ENCODE assay signal across 8 cellular contexts in genomic region chr1:36149237-36149972, GRCh38. TPM values are rescaled to one million over a fixed set of nuclear protein-coding genes. Genes with fewer than 3 reads are reported as not detected.
DNase-seq lines count a peak whose midpoint lies in the region; ATAC-seq, FAIRE-seq and TF ChIP-seq lines count a peak whose summit lies in the region.

Gene TRAPPC3 (minus strand): TSS chr1:36149486. CDS start chr1:36149378, 108 bp downstream.

- POLR2A ChIA-PET in A673 (lab: Charles Lee; ENCODE audit: low non-redundant PET), result interaction anchor here (0.6 kb wide), 1 partner anchor 850 kb away, joined by 3 read pairs; no protein-coding TSS in a partner anchor

- H3K36me3 ChIP-seq in A673 (ENCODE audit: insufficient read depth, low read length, poor library complexity, severe bottlenecking) (peaks cover 4% of the 10 kb centered on the region), body of pancreas (replicated peaks in 1 of 2; ENCODE audit: insufficient read depth in 1 of 2, low read depth in 2 of 2) (no peaks in the 10 kb centered on the region), sigmoid colon (no peaks in the 10 kb centered on the region)

- H3K27ac ChIP-seq in A673 (ENCODE audit: low read depth, low read length, poor library complexity, severe bottlenecking) (peak within 1 kb of the TSS; percentile 80), body of pancreas (peak within 1 kb of the TSS; percentile 90 to 96 (median 94)), sigmoid colon (peak within 1 kb of the TSS; percentile 97 to 100 (median 99))

- H3K9me3 ChIP-seq in A673 (ENCODE audit: low read depth, low read length, poor library complexity, severe bottlenecking) (no peaks in the 10 kb centered on the region), body of pancreas (no peaks in the 10 kb centered on the region), sigmoid colon (no peaks in the 10 kb centered on the region)

- H3K4me3 ChIP-seq in A673 (ENCODE audit: low read depth, low read length, poor library complexity, severe bottlenecking) (peak within 1 kb of the TSS; percentile 62), body of pancreas (peak within 1 kb of the TSS; percentile 40 to 47), sigmoid colon (peak within 1 kb of the TSS; percentile 74 to 91 (median 78))

- peaks cover 33% of the 10 kb centered on the region for H3K4me1 ChIP-seq in A673 (ENCODE audit: insufficient read depth, low read length, poor library complexity, severe bottlenecking)
- peaks cover 40% of the 10 kb centered on the region for H3K4me1 ChIP-seq in body of pancreas
- H3K4me1 ChIP-seq in sigmoid colon, result peaks cover 0 to 61% (median 45%) of the 10 kb centered on the region in 4 donors

- CTCF ChIA-PET in A673 (lab: Charles Lee), result interaction anchor here (0.5 to 2.7 kb wide), 14 partner anchors 11 to 1028 kb away, joined by 3 to 27 read pairs (median 4); no protein-coding TSS in a partner anchor

- TF ChIP-seq CTCF in A673 (conservative IDR thresholded peaks at IDR 0.05; ENCODE audit: low read depth, low read length), result peak; percentile 99
- peak; percentile 90 to 100 (median 99) for TF ChIP-seq CTCF in body of pancreas (IDR thresholded peaks at IDR 0.05)
- peak; percentile 84 to 97 (median 92) for TF ChIP-seq CTCF in sigmoid colon (IDR thresholded peaks at IDR 0.05)

- DNase-seq in A673 (ENCODE audit: low spot score), result peak; percentile 100
- DNase-seq in NCI-H2107 treated with DMSO at 0.1 percent for 48 hours (lab: John Stamatoyannopoulos, UW; ENCODE audit: unreplicated experiment), result peak; percentile 99
- peak; percentile 100 for DNase-seq in body of pancreas
- peak; percentile 98 for DNase-seq in iPS DF 19.7 (ENCODE audit: low read depth, low spot score)
- peak; percentile 100 for DNase-seq in sigmoid colon

- peak; percentile 86 for FAIRE-seq in TTC549 (lab: Jason Lieb, UNC)

- H3K27me3 ChIP-seq in A673 (replicated peaks; ENCODE audit: insufficient read depth, low read depth, low read length, poor library complexity) (no peaks in the 10 kb centered on the region), body of pancreas (no peaks in the 10 kb centered on the region), sigmoid colon (no peaks in the 10 kb centered on the region)

- ATAC-seq in HG03066 (IDR thresholded peaks at IDR 0.05; ENCODE audit: low read depth, unreplicated experiment), result peak; percentile 82
- ATAC-seq in body of pancreas, result peak; percentile 92

- WGBS in body of pancreas, 2 donors, result 1% methylated on average over 34 to 60 of the region's 62 CpGs
- WGBS in sigmoid colon, 2 donors, result 1% methylated on average over 62 of the region's 62 CpGs

- peak; percentile 69 for TF ChIP-seq POLR2A in GM18526 (IDR thresholded peaks at IDR 0.05; ENCODE audit: extremely low read depth, insufficient read length)
- peak; percentile 49 to 89 (median 77) for TF ChIP-seq POLR2A in body of pancreas (IDR thresholded peaks at IDR 0.05)
- peak; percentile 86 to 87 for TF ChIP-seq POLR2A in sigmoid colon (IDR thresholded peaks at IDR 0.05)

- TF ChIP-seq EP300 in sigmoid colon (IDR thresholded peaks at IDR 0.05), result peak in 2 of 4 donors; percentile 3 to 60

- no TSS peak for BruUV-seq in A673 (replicated peaks; lab: Mats Ljungman, UMichigan)

- intact Hi-C loops in A673 (cut with micrococcal nuclease; ENCODE audit: unreplicated experiment), result loop anchor here (1.0 to 2.0 kb wide), 4 partner anchors 39 to 217 kb away; partner anchors contain the start of gene THRAP3
- intact Hi-C loops in body of pancreas (cut with DNase I), result loop anchor here (10.0 kb wide), 1 partner anchor 55 kb away; no protein-coding TSS in a partner anchor
- intact Hi-C loops in sigmoid colon (cut with DNase I), result loop anchor here (1.0 to 5.0 kb wide), 4 partner anchors 39 to 238 kb away; partner anchors contain the start of genes STK40 and THRAP3

RNA-seq across cellular contexts. Expression of gene TRAPPC3, which starts in this region (rescaled TPM):
- total RNA-seq in A673 (2021), result 86.5 and 86.6 TPM in 2 replicates
- 10 to 100 TPM; 45.7 to 71.5 TPM for total RNA-seq in body of pancreas
- 100 to 1,000 TPM; 108 to 177 (median 129) TPM for total RNA-seq in sigmoid colon
- polyA plus RNA-seq in sigmoid colon, result 100 to 1,000 TPM in 1 of 3 donors, 10 to 100 TPM in 2; 75.1 to 102 (median 80.9) TPM

Comparison
In these comparisons a context has a peak if more than half of its experiments do, and no peak if none do; other contexts are left out.
1. Peak in every context shown above with its lines: DNase-seq, ATAC-seq, H3K4me3 ChIP-seq and H3K27ac ChIP-seq.